8 cellular contexts compared by ENCODE assay signal in the genomic region with DNA sequence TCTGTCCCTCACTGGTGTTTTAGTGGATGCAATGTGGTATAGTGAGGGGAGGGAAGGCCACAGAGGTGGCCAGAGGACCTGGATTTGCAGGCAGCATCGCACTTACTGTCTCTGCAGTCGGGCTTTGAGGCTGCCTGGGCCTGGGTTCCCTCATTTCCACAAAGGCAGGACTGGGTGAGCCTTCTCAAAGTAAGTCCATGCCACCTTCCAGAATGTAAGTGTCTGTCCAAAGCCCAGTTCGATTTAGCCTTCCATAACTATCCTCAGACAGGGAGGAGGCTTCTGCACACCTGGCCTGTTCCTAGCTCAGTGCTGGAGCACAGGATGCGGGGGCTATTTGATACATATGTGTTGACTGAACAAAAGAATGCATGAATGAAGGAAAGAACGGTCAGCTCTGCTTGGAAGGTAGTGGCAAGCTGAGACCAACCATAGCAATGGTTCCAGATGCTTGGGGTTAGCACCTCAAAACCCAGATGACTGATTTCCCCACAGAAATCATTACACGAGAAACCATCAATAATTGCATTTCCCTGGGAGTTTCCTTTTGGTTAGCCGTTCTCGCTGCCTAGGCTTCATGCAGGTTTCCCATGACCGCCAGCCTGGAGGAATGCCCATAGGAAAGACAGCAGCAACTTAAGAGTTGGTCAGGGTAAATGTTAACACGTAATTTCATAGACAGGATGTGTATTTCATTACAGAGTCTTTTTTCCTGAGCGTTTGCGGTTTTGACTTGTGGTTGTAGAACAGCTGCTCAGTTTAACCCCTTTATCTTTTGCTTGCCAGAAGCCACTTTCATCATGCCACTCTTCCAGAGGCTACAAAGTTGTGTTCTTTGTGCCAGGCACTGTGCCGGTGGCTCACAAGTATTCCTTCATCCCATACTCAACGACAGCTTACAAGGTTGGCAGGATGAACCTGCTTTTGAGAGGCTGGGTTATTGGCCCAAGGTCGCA. TPM values are rescaled to one million over a fixed set of nuclear protein-coding genes. Genes with fewer than 3 reads are reported as not detected.
A peak's percentile ranks its signal among the peaks of the same experiment; 100 is the strongest.
DNase-seq lines count a peak whose midpoint lies in the region; ATAC-seq and TF ChIP-seq lines count a peak whose summit lies in the region.

No MANE protein-coding gene starts in this region.

- H3K4me3 Mint-ChIP-seq in CD8-positive, alpha-beta memory T cell = peak overlapping the region; percentile 85 to 97 (median 92)

- H3K9me3 ChIP-seq in CD8-positive, alpha-beta memory T cell (ENCODE audit: low read length) = no peaks in the 10 kb centered on the region
- H3K9me3 ChIP-seq in RWPE2 (ENCODE audit: severe bottlenecking) = no peaks in the 10 kb centered on the region

- in situ Hi-C loops in brain microvascular endothelial cell (cut with HindIII; ENCODE audit: low pct_ligation_motif_present, low sequenced_read_pairs) (no loop called here), ACHN (cut with HindIII; ENCODE audit: low pct_ligation_motif_present, low pct_unique_long_range_greater_than_20kb, low sequenced_read_pairs) (no loop called here)

- H3K4me1 Mint-ChIP-seq in CD8-positive, alpha-beta memory T cell = peaks cover 61 to 74% (median 71%) of the 10 kb centered on the region in 3 donors

- peaks cover 60% of the 10 kb centered on the region for H3K4me1 ChIP-seq in CD8-positive, alpha-beta memory T cell (ENCODE audit: insufficient read depth, low read length)
- peaks cover 3% of the 10 kb centered on the region for H3K4me1 ChIP-seq in RWPE2 (ENCODE audit: insufficient read depth, poor library complexity, severe bottlenecking)

- no peaks in the 10 kb centered on the region for H3K9me3 Mint-ChIP-seq in CD8-positive, alpha-beta memory T cell

- POLR2A ChIA-PET in CD8-positive, alpha-beta memory T cell (lab: Charles Lee) = interaction anchor here (0.6 to 1.8 kb wide), 7 partner anchors 12 to 149 kb away, joined by 3 to 6 read pairs (median 3); no protein-coding TSS in a partner anchor

- CTCF ChIA-PET in CD8-positive, alpha-beta memory T cell (lab: Charles Lee) = interaction anchor here (1.1 to 3.6 kb wide), 4 partner anchors 12 to 418 kb away, joined by 3 to 25 read pairs (median 4); no protein-coding TSS in a partner anchor

- peak overlapping the region; percentile 35 for H3K4me3 ChIP-seq in CD8-positive, alpha-beta memory T cell (ENCODE audit: low read length)
- H3K4me3 ChIP-seq in RWPE2 (ENCODE audit: severe bottlenecking) (no peak overlapping the region), brain microvascular endothelial cell (ENCODE audit: low read depth, low read length) (no peak overlapping the region)

- DNase-seq in CD8-positive, alpha-beta memory T cell = peak; percentile 10 to 86 (median 74)
- DNase-seq in RWPE2 (ENCODE audit: low spot score) = peak; percentile 10
- DNase-seq in brain microvascular endothelial cell = peak; percentile 34
- DNase-seq in stimulated activated CD8-positive, alpha-beta memory T cell treated with anti-CD3 and anti-CD28 coated beads, Interleukin-15, amount 100 ng/mL, for 48 hours (ENCODE audit: low read depth in 2 of 2) = peak; percentile 30 to 55
- no peak for DNase-seq in mucosa of gallbladder (ENCODE audit: low spot score)
- no peak for DNase-seq in NCI-H82 (lab: John Stamatoyannopoulos, UW)
- no peak for DNase-seq in ACHN

- peak overlapping the region; percentile 88 to 96 (median 92) for H3K27ac Mint-ChIP-seq in CD8-positive, alpha-beta memory T cell

- ATAC-seq in GM21737 (IDR thresholded peaks at IDR 0.05; ENCODE audit: unreplicated experiment) = peak; percentile 36
- no peak for ATAC-seq in RWPE2 (ENCODE audit: low read depth)

- H3K27me3 Mint-ChIP-seq in CD8-positive, alpha-beta memory T cell = no peaks in the 10 kb centered on the region

- peaks cover 0 to 14% (median 2%) of the 10 kb centered on the region in 3 donors for H3K36me3 Mint-ChIP-seq in CD8-positive, alpha-beta memory T cell

- no peak for TF ChIP-seq CTCF in RWPE2 (IDR thresholded peaks at IDR 0.05; ENCODE audit: poor library complexity, severe bottlenecking)
- TF ChIP-seq CTCF in brain microvascular endothelial cell (IDR thresholded peaks at IDR 0.05; ENCODE audit: low read depth, low read length, missing control alignments) = no peak

- no peaks in the 10 kb centered on the region for H3K36me3 ChIP-seq in CD8-positive, alpha-beta memory T cell (ENCODE audit: insufficient read depth, low read length)
- H3K36me3 ChIP-seq in RWPE2 (ENCODE audit: low read depth) (no peaks in the 10 kb centered on the region; the same call in 1 of the 2 replicates), brain microvascular endothelial cell (replicated peaks) (no peaks in the 10 kb centered on the region)

- H3K27me3 ChIP-seq in CD8-positive, alpha-beta memory T cell (ENCODE audit: insufficient read depth, low read length, poor library complexity, severe bottlenecking) = no peaks in the 10 kb centered on the region
- H3K27me3 ChIP-seq in RWPE2 (ENCODE audit: insufficient read depth, poor library complexity, severe bottlenecking) (no peaks in the 10 kb centered on the region), brain microvascular endothelial cell (replicated peaks) (no peaks in the 10 kb centered on the region)

- peak overlapping the region; percentile 13 for H3K27ac ChIP-seq in CD8-positive, alpha-beta memory T cell (ENCODE audit: low read depth, low read length)
- H3K27ac ChIP-seq in RWPE2 (ENCODE audit: poor library complexity, severe bottlenecking) (no peak overlapping the region), brain microvascular endothelial cell (no peak overlapping the region)

RNA-seq across cellular contexts. Expression of a gene that starts 2.7 kb away (rescaled TPM):
- 10 to 100 TPM; 21.7 to 22.0 TPM for total RNA-seq in CD8-positive, alpha-beta memory T cell
- polyA plus RNA-seq in CD8-positive, alpha-beta memory T cell = 30.2 TPM
- 27.2 TPM for total RNA-seq in mucosa of gallbladder

RNA-seq across cellular contexts. Expression of a gene that starts 33.7 kb away (rescaled TPM):
- total RNA-seq in CD8-positive, alpha-beta memory T cell = under 1 TPM; 0.11 to 0.15 TPM
- polyA plus RNA-seq in CD8-positive, alpha-beta memory T cell = not detected
- total RNA-seq in mucosa of gallbladder = 1.7 TPM

Comparison
In these comparisons a context has a peak if more than half of its experiments do, and no peak if none do; other contexts are left out.
1. DNase-seq: peak in CD8-positive, alpha-beta memory T cell (5 of 5), RWPE2 (single experiment), brain microvascular endothelial cell (single experiment) and stimulated activated CD8-positive, alpha-beta memory T cell treated with anti-CD3 and anti-CD28 coated beads, Interleukin-15, amount 100 ng/mL, for 48 hours (2 of 2); none in mucosa of gallbladder (single experiment), NCI-H82 (single experiment) and ACHN (single experiment).